ENCODE assay signal across 32 cellular contexts in the genomic region with DNA sequence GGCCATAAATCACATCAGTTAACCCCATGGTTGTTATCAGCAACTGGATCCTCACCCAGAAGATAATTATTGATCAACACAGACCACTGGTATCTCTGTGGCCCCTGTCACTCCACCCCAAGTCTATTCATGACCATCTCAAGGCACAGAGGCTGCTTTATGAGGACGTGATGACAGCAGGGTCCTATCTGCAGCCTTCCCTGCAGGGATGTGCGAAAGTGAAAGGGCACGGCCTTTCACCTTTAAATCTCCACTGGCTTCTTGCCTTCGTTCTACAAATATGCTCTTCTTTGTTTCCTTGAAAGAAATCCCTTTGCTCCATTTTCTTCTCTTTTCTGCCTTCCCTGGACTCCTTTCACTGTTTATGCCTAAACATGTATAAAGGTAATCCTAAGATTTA.
"Had no signal": no experiment of that assay in that cellular context is flagged by ENCODE, and none has a peak within 500 bp of the region (broad histone marks: within the 10 kb centered on the region; RNA-seq: fewer than 3 reads in every experiment).

No MANE protein-coding gene starts in this region.

- H3K4me3 Mint-ChIP-seq: activated B cell treated with CpG ODN at 0.5 μM for 24 hours; activated CD4-positive, alpha-beta memory T cell treated with anti-CD3 and anti-CD28 coated beads for 36 hours; activated naive CD4-positive, alpha-beta T cell treated with anti-CD3 and anti-CD28 coated beads for 36 hours; activated naive CD8-positive, alpha-beta T cell treated with anti-CD3 and anti-CD28 coated beads for 36 hours; activated T-cell treated with anti-CD3 and anti-CD28 coated beads, Interleukin-2, amount 50 U/mL, for 4 hours; activated T-helper 1 cell treated with anti-CD3 and anti-CD28 coated beads, Interleukin-12 subunit alpha, Interleukin-12 subunit beta, Interleukin-2, Interleukin-4 antibody, amounts not matched to agents 30 ng/mL and 10 ng/mL and 1 ng/mL, durations not matched to agents 14 hours and 24 hours and 36 hours had no signal

- H3K27ac ChIP-seq: ascending aorta, cardiac muscle cell, VCaP had no signal

- H3K27me3 Mint-ChIP-seq: activated B cell treated with CpG ODN at 0.5 μM for 24 hours; activated CD4-positive, alpha-beta memory T cell treated with anti-CD3 and anti-CD28 coated beads for 36 hours; activated naive CD8-positive, alpha-beta T cell treated with anti-CD3 and anti-CD28 coated beads for 36 hours had no signal

- H3K36me3 ChIP-seq: ascending aorta, cardiac muscle cell, MG63 had no signal

- H3K27ac Mint-ChIP-seq: activated B cell treated with CpG ODN at 0.5 μM for 24 hours; activated CD4-positive, alpha-beta memory T cell treated with anti-CD3 and anti-CD28 coated beads for 36 hours; activated naive CD4-positive, alpha-beta T cell treated with anti-CD3 and anti-CD28 coated beads for 36 hours; activated naive CD8-positive, alpha-beta T cell treated with anti-CD3 and anti-CD28 coated beads for 36 hours; activated T-helper 1 cell treated with anti-CD3 and anti-CD28 coated beads, Interleukin-12 subunit alpha, Interleukin-12 subunit beta, Interleukin-2, Interleukin-4 antibody, amounts not matched to agents 30 ng/mL and 10 ng/mL and 1 ng/mL, durations not matched to agents 14 hours and 24 hours and 36 hours had no signal

- H3K4me1 ChIP-seq: ascending aorta had no signal

- H3K36me3 Mint-ChIP-seq: activated CD4-positive, alpha-beta memory T cell treated with anti-CD3 and anti-CD28 coated beads for 36 hours; activated naive CD8-positive, alpha-beta T cell treated with anti-CD3 and anti-CD28 coated beads for 36 hours had no signal

- H3K4me3 ChIP-seq: ascending aorta, cardiac muscle cell, MG63 had no signal

- DNase-seq: activated B cell treated with CpG ODN at 0.5 μM for 24 hours; activated CD4-positive, alpha-beta memory T cell treated with anti-CD3 and anti-CD28 coated beads for 36 hours; activated CD4-positive, alpha-beta T cell treated with anti-CD3 and anti-CD28 coated beads for 4 hours; activated CD4-positive, alpha-beta T cell treated with anti-CD3 and anti-CD28 coated beads, Interleukin-2, amount 50 U/mL, for 1 hour; activated CD4-positive, CD25-positive, alpha-beta regulatory T cell treated with anti-CD3 and anti-CD28 coated beads, Interleukin-2, amount 50 U/mL, for 72 hours; activated CD8-positive, alpha-beta memory T cell treated with anti-CD3 and anti-CD28 coated beads, Interleukin-2, amount 50 U/mL, for 4 hours; activated gamma-delta T cell treated with Interleukin-2 at 50 U/mL for 16 hours; activated naive CD4-positive, alpha-beta T cell treated with anti-CD3 and anti-CD28 coated beads for 36 hours; activated naive CD8-positive, alpha-beta T cell treated with anti-CD3 and anti-CD28 coated beads for 36 hours; activated T-cell treated with anti-CD3 and anti-CD28 coated beads for 4 hours; activated T-cell treated with anti-CD3 and anti-CD28 coated beads, Interleukin-2, amount 50 U/mL, for 4 hours; amygdala; Kasumi-1; KG1; MG63; NCI-H1048; NCI-H1105 treated with DMSO at 0.1 percent for 48 hours; NCI-H1436; NCI-H1694; NCI-H2029; NCI-H345; NCI-H524 treated with DMSO at 0.1 percent for 48 hours; OCI-M1; Right ventricle myocardium superior; SW 1271; T-helper 1 cell; T-helper 2 cell; T-helper 9 cell had no signal

- ATAC-seq: activated T-cell treated with anti-CD3 and anti-CD28 coated beads, Interleukin-2, amount 50 U/mL, for 4 hours had no signal

- H3K9me3 Mint-ChIP-seq: activated B cell treated with CpG ODN at 0.5 μM for 24 hours; activated CD4-positive, alpha-beta memory T cell treated with anti-CD3 and anti-CD28 coated beads for 36 hours; activated naive CD4-positive, alpha-beta T cell treated with anti-CD3 and anti-CD28 coated beads for 36 hours; activated naive CD8-positive, alpha-beta T cell treated with anti-CD3 and anti-CD28 coated beads for 36 hours; activated T-cell treated with anti-CD3 and anti-CD28 coated beads, Interleukin-2, amount 50 U/mL, for 4 hours; activated T-helper 1 cell treated with anti-CD3 and anti-CD28 coated beads, Interleukin-12 subunit alpha, Interleukin-12 subunit beta, Interleukin-2, Interleukin-4 antibody, amounts not matched to agents 30 ng/mL and 10 ng/mL and 1 ng/mL, durations not matched to agents 14 hours and 24 hours and 36 hours had no signal

- H3K9me3 ChIP-seq: ascending aorta, MG63 had no signal

- H3K4me1 Mint-ChIP-seq: activated B cell treated with CpG ODN at 0.5 μM for 24 hours; activated naive CD8-positive, alpha-beta T cell treated with anti-CD3 and anti-CD28 coated beads for 36 hours had no signal

- H3K27me3 ChIP-seq: ascending aorta, cardiac muscle cell, MG63 had no signal
